In genomic region chr2:65415091-65415490, GRCh38 we compare ENCODE assay signal across 15 cellular contexts. TPM values are rescaled to one million over a fixed set of nuclear protein-coding genes. Genes with fewer than 3 reads are reported as not detected.
DNase-seq lines count a peak whose midpoint lies in the region; TF ChIP-seq lines count a peak whose summit lies in the region.
"Had no signal": no experiment of that assay in that cellular context is flagged by ENCODE, and none has a peak within 500 bp of the region (broad histone marks: within the 10 kb centered on the region; RNA-seq: fewer than 3 reads in every experiment).

No MANE protein-coding gene starts in this region.

- no peak for TF ChIP-seq RAD21 in SK-N-SH (IDR thresholded peaks at IDR 0.05; ENCODE audit: low read length)

- H3K36me3 ChIP-seq in OCI-LY1 (ENCODE audit: insufficient read depth, low read length) (no peaks in the 10 kb centered on the region), SK-N-SH (replicated peaks in 1 of 2; ENCODE audit: control insufficient read depth in 1 of 2, insufficient read depth in 2 of 2, low read length in 1 of 2) (no peaks in the 10 kb centered on the region)

- H3K9ac ChIP-seq in OCI-LY1 (ENCODE audit: low read length) (no peak overlapping the region), SK-N-SH (no peak overlapping the region)

- H4K20me1 ChIP-seq in OCI-LY1 (ENCODE audit: insufficient read depth, low read length) (no peaks in the 10 kb centered on the region), SK-N-SH (ENCODE audit: insufficient read depth) (peaks cover 97% of the 10 kb centered on the region)

- H3K4me3 ChIP-seq in Jurkat, Clone E6-1 (ENCODE audit: low read length) = no peak overlapping the region
- H3K4me3 ChIP-seq in OCI-LY1 (ENCODE audit: low read depth, low read length, poor library complexity, severe bottlenecking) = no peak overlapping the region
- H3K4me3 ChIP-seq in SK-N-SH (ENCODE audit: low read depth in 2 of 2, low read length in 1 of 2) = no peak overlapping the region
- H3K4me3 ChIP-seq: GM12878, GM23338 had no signal

- H3K9me2 ChIP-seq in OCI-LY1 (ENCODE audit: low read depth, low read length) (no peaks in the 10 kb centered on the region), SK-N-SH (no peaks in the 10 kb centered on the region)

- H2AFZ ChIP-seq in OCI-LY1 (ENCODE audit: low read length) (no peak overlapping the region), SK-N-SH (ENCODE audit: low read depth) (no peak overlapping the region)
- H2AFZ ChIP-seq: GM23338 had no signal

- no peaks in the 10 kb centered on the region for H3F3A ChIP-seq in OCI-LY1 (ENCODE audit: insufficient read depth, low read length)
- peaks cover 4% of the 10 kb centered on the region for H3F3A ChIP-seq in SK-N-SH (replicated peaks; ENCODE audit: insufficient read depth)

- H3K27me3 ChIP-seq in OCI-LY1 (ENCODE audit: insufficient read depth, low read length) (no peaks in the 10 kb centered on the region), SK-N-SH (ENCODE audit: insufficient read depth) (no peaks in the 10 kb centered on the region)

- POLR2A ChIA-PET in SK-N-SH (lab: Yijun Ruan, JAX) = no interaction called here

- H3K79me2 ChIP-seq in OCI-LY1 (ENCODE audit: insufficient read depth, low read length) (peaks cover 55% of the 10 kb centered on the region), SK-N-SH (ENCODE audit: insufficient read depth) (peaks cover 97% of the 10 kb centered on the region)

- DNase-seq in Jurkat, Clone E6-1 (ENCODE audit: low read depth, low spot score) = peak; percentile 73
- DNase-seq in SK-N-SH = peak; percentile 37
- no peak for DNase-seq in NCI-H748 treated with DMSO at 0.1 percent for 48 hours (lab: John Stamatoyannopoulos, UW)
- no peak for DNase-seq in SKM-1 (lab: John Stamatoyannopoulos, UW; ENCODE audit: unreplicated experiment)
- DNase-seq in GF-D8 (lab: John Stamatoyannopoulos, UW) = no peak
- DNase-seq: C1 segment of cervical spinal cord; Calu3; CD4-positive, alpha-beta memory T cell; COR-L47; DMS53; DMS79 treated with DMSO at 0.1 percent for 48 hours; H9 had no signal

- TF ChIP-seq CTCF in OCI-LY1 (IDR thresholded peaks at IDR 0.05; ENCODE audit: low read length) (no peak), SK-N-SH (IDR thresholded peaks at IDR 0.05) (no peak)

- 90% methylated on average over 1 of the region's 1 CpG for WGBS in SK-N-SH (ENCODE audit: low lambda C conversion rate)

- peak overlapping the region; percentile 12; the same call in 1 of the 2 replicates for H3K4me2 ChIP-seq in OCI-LY1 (ENCODE audit: low read length)
- no peak overlapping the region for H3K4me2 ChIP-seq in SK-N-SH
- H3K4me2 ChIP-seq: GM23338 had no signal

- H3K4me1 ChIP-seq in OCI-LY1 (ENCODE audit: insufficient read depth, low read length, severe bottlenecking) = peaks cover 86% of the 10 kb centered on the region
- peaks cover 18 to 34% of the 10 kb centered on the region in 2 experiments; a peak in 2 of 4 replicates for H3K4me1 ChIP-seq in SK-N-SH (ENCODE audit: control insufficient read depth in 1 of 2, insufficient read depth in 2 of 2, low read depth in 1 of 2, low read length in 1 of 2)

- H3K9me3 ChIP-seq in OCI-LY1 (ENCODE audit: low read length) (no peaks in the 10 kb centered on the region), SK-N-SH (no peaks in the 10 kb centered on the region)

- H3K27ac ChIP-seq in OCI-LY1 (ENCODE audit: low read depth, low read length, poor library complexity, severe bottlenecking) (peak overlapping the region; percentile 80), SK-N-SH (ENCODE audit: low read depth in 2 of 2, low read length in 1 of 2) (peak overlapping the region in 1 of 2 experiments; percentile 35; a peak in 2 of 4 replicates)

- TF ChIP-seq EP300 in SK-N-SH (IDR thresholded peaks at IDR 0.05; ENCODE audit: borderline replicate concordance in 1 of 2, low read depth in 1 of 2, low read length in 1 of 2) = peak in 1 of 2 experiments; percentile 14; a peak in 1 of 4 replicates

- CTCF ChIA-PET in SK-N-SH (lab: Yijun Ruan, JAX) = interaction anchor here (1.2 to 3.2 kb wide), 4 partner anchors 19 to 152 kb away, joined by 4 to 13 read pairs (median 5); no protein-coding TSS in a partner anchor

TF ChIP-seq in SK-N-SH, 30 proteins besides CTCF, POLR2A, EP300 and RAD21:
- TF ChIP-seq USF2 (IDR thresholded peaks at IDR 0.05; ENCODE audit: borderline replicate concordance, low read depth, low read length) (no peak), MXI1 (IDR thresholded peaks at IDR 0.05; ENCODE audit: low read depth, low read length) (no peak), POLR2AphosphoS5 (IDR thresholded peaks at IDR 0.05; ENCODE audit: low read depth, low read length) (no peak), GATA2 (CRISPR knock-in tag; IDR thresholded peaks at IDR 0.05) (peak; percentile 78), RCOR1 (IDR thresholded peaks at IDR 0.05; ENCODE audit: low read length) (0 out of 2 replicates have a peak, but pooled peaks have one; percentile 27), PBX3 (IDR thresholded peaks at IDR 0.05) (no peak), FOXM1 (IDR thresholded peaks at IDR 0.05; ENCODE audit: low read depth) (no peak), NRF1 (IDR thresholded peaks at IDR 0.05; ENCODE audit: low read depth, low read length) (no peak), TCF12 (IDR thresholded peaks at IDR 0.05) (peak; percentile 33; the same call in 1 of the 2 replicates), JUND (IDR thresholded peaks at IDR 0.05) (no peak)

RNA-seq across cellular contexts. Expression of gene SPRED2, which starts 17.3 kb away (rescaled TPM):
- 18.3 TPM for polyA plus RNA-seq in Jurkat, Clone E6-1 (2012; ENCODE audit: insufficient read depth, insufficient read length)
- polyA plus RNA-seq in SK-N-SH (2012; rRNA removed) = 13.5 and 21.9 TPM in 2 replicates
- 18.4 and 21.2 TPM in 2 replicates for polyA plus RNA-seq in SK-N-SH (2012; cell fraction: cytosol; rRNA removed)
- 17.0 and 22.9 TPM in 2 replicates for polyA plus RNA-seq in SK-N-SH (2012; cell fraction: nucleus; rRNA removed)

Comparison
In these comparisons a context has a peak if more than half of its experiments do, and no peak if none do; other contexts are left out.
1. DNase-seq: peak in Jurkat, Clone E6-1 (single experiment) and SK-N-SH (single experiment); none in NCI-H748 treated with DMSO at 0.1 percent for 48 hours (single experiment), SKM-1 (single experiment) and GF-D8 (single experiment).